Comparison of ENCODE assay signal across 10 cellular contexts in the genomic region with DNA sequence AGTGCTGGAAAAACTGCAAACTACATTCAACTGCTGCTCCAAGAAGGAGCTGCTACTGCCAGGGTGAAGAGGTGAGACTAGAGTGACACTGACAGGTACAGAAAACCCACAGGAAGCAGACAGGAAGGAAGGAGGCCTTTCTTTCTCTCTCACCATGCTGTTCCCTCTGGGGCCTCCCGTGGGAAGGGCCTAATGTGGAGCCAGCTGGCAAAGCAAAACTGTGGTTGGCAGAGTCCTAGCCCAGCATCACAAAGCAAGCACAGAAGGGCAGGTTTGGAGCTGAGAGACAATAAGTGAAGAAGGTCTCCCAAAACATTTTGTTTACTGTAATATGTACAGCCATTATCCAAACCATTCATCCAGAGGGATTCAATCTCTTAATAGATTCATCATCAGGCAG.
DNase-seq lines count a peak whose midpoint lies in the region; ATAC-seq and TF ChIP-seq lines count a peak whose summit lies in the region.
"Had no signal": no experiment of that assay in that cellular context is flagged by ENCODE, and none has a peak within 500 bp of the region (broad histone marks: within the 10 kb centered on the region; RNA-seq: fewer than 3 reads in every experiment).

No MANE protein-coding gene starts in this region.

- no peak for TF ChIP-seq CTCF in lower leg skin (IDR thresholded peaks at IDR 0.05)

- peak overlapping the region; percentile 59 for H3K4me3 Mint-ChIP-seq in T-helper 1 cell treated with Interleukin-12 subunit alpha and Interleukin-12 subunit beta and Interleukin-4 antibody, amounts not matched to agents 30 μg/mL and 1 μg/mL, for 36 hours

- intact Hi-C loops in lower leg skin (cut with DNase I; ENCODE audit: low total_unique reads) = loop anchor here (10.0 kb wide), 1 partner anchor 180 kb away; no protein-coding TSS in a partner anchor

- peaks cover 59% of the 10 kb centered on the region for H3K4me1 Mint-ChIP-seq in T-helper 1 cell treated with Interleukin-12 subunit alpha and Interleukin-12 subunit beta and Interleukin-4 antibody, amounts not matched to agents 30 μg/mL and 1 μg/mL, for 36 hours (ENCODE audit: low read depth)

- H3K27ac Mint-ChIP-seq in T-helper 1 cell treated with Interleukin-12 subunit alpha and Interleukin-12 subunit beta and Interleukin-4 antibody, amounts not matched to agents 30 μg/mL and 1 μg/mL, for 36 hours = peak overlapping the region; percentile 72

- DNase-seq in T-helper 1 cell (no peak), NCI-H226 (peak; percentile 48), pons (ENCODE audit: low spot score) (peak; percentile 90), A172 (ENCODE audit: low spot score) (no peak), lower leg skin (ENCODE audit: low spot score in 2 of 2) (no peak)
- DNase-seq: BE2C, Peyer's patch had no signal

- H3K9me3 Mint-ChIP-seq in T-helper 1 cell treated with Interleukin-12 subunit alpha and Interleukin-12 subunit beta and Interleukin-4 antibody, amounts not matched to agents 30 μg/mL and 1 μg/mL, for 36 hours = no peaks in the 10 kb centered on the region

- TF ChIP-seq POLR2A in lower leg skin (IDR thresholded peaks at IDR 0.05) = no peak

- ATAC-seq in HG03196 (IDR thresholded peaks at IDR 0.05; ENCODE audit: unreplicated experiment) = no peak

- peaks cover 1% of the 10 kb centered on the region for H3K36me3 Mint-ChIP-seq in T-helper 1 cell treated with Interleukin-12 subunit alpha and Interleukin-12 subunit beta and Interleukin-4 antibody, amounts not matched to agents 30 μg/mL and 1 μg/mL, for 36 hours (ENCODE audit: low read depth)

- H3K27ac ChIP-seq in cingulate gyrus (ENCODE audit: low read depth, low read length) = peak overlapping the region; percentile 96

- no peak overlapping the region for H3K4me3 ChIP-seq in lower leg skin (ENCODE audit: low read depth, poor library complexity, severe bottlenecking)
- H3K4me3 ChIP-seq: Peyer's patch had no signal

- no peaks in the 10 kb centered on the region for H3K27me3 Mint-ChIP-seq in T-helper 1 cell treated with Interleukin-12 subunit alpha and Interleukin-12 subunit beta and Interleukin-4 antibody, amounts not matched to agents 30 μg/mL and 1 μg/mL, for 36 hours (ENCODE audit: low read depth)

- WGBS in lower leg skin, 2 donors = 22 to 27% methylated on average over 1 of the region's 1 CpG

Comparison
In these comparisons a context has a peak if more than half of its experiments do, and no peak if none do; other contexts are left out.
1. DNase-seq: peak in NCI-H226 (single experiment) and pons (single experiment); none in T-helper 1 cell (0 of 5), A172 (single experiment) and lower leg skin (0 of 2).